ENCODE assay signal across 1 cellular context in the genomic region with DNA sequence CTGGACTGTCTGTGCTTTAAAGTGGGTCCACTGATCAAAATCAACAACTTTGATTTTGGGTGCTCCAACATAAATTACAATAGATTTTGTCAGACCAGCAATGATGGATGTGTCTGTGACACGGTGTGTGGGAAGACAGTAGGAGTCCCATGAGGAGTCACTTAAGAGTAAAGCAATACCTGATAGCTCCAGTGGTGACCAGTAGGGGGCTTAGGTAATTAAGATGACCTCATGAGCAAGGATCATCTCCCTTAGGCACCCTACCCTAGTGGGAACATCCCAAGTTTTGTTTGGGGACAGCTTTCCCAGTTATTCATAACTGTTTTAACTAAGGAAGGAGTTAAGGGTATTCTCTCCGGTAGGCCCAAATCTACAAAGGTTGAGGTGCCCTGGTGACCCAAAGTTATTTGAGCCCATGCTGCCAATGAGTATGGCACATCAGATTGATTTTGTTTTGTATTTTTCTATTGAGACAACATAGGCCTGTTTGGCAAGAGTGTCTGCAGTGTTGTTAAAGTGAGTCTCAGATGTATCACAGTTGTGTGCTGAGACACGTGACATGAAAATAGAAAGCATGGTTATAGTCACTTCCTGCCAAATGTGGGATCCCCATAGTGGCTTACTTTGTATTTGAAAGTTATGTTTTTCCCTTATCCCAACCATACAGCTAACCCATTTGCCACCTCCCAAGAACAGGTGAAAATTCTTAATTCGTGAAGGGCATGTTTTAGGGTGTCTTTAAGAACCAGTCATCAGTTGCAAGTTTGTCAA.
TF ChIP-seq lines count a peak whose summit lies in the region.

No MANE protein-coding gene starts in this region.

TF ChIP-seq in liver, 16 proteins besides CTCF, POLR2A, EP300 and RAD21 (continued from another document):
- TF ChIP-seq, protein P1, sequence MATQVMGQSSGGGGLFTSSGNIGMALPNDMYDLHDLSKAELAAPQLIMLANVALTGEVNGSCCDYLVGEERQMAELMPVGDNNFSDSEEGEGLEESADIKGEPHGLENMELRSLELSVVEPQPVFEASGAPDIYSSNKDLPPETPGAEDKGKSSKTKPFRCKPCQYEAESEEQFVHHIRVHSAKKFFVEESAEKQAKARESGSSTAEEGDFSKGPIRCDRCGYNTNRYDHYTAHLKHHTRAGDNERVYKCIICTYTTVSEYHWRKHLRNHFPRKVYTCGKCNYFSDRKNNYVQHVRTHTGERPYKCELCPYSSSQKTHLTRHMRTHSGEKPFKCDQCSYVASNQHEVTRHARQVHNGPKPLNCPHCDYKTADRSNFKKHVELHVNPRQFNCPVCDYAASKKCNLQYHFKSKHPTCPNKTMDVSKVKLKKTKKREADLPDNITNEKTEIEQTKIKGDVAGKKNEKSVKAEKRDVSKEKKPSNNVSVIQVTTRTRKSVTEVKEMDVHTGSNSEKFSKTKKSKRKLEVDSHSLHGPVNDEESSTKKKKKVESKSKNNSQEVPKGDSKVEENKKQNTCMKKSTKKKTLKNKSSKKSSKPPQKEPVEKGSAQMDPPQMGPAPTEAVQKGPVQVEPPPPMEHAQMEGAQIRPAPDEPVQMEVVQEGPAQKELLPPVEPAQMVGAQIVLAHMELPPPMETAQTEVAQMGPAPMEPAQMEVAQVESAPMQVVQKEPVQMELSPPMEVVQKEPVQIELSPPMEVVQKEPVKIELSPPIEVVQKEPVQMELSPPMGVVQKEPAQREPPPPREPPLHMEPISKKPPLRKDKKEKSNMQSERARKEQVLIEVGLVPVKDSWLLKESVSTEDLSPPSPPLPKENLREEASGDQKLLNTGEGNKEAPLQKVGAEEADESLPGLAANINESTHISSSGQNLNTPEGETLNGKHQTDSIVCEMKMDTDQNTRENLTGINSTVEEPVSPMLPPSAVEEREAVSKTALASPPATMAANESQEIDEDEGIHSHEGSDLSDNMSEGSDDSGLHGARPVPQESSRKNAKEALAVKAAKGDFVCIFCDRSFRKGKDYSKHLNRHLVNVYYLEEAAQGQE (IDR thresholded peaks at IDR 0.05): no peak
- no peak for TF ChIP-seq HNF4G (IDR thresholded peaks at IDR 0.05)
- TF ChIP-seq EGR1 (IDR thresholded peaks at IDR 0.05; ENCODE audit: low read depth in 2 of 2): no peak
- TF ChIP-seq RXRA (IDR thresholded peaks at IDR 0.05): no peak
- TF ChIP-seq TAF1 (conservative IDR thresholded peaks at IDR 0.05): no peak
- TF ChIP-seq JUND (IDR thresholded peaks at IDR 0.05): no peak
- no peak for TF ChIP-seq FOXA1 (IDR thresholded peaks at IDR 0.05)
- TF ChIP-seq HNF4A (conservative IDR thresholded peaks at IDR 0.05): no peak
- no peak for TF ChIP-seq SP1 (IDR thresholded peaks at IDR 0.05)
